ENCODE assay signal across 1 cellular context in the genomic region with DNA sequence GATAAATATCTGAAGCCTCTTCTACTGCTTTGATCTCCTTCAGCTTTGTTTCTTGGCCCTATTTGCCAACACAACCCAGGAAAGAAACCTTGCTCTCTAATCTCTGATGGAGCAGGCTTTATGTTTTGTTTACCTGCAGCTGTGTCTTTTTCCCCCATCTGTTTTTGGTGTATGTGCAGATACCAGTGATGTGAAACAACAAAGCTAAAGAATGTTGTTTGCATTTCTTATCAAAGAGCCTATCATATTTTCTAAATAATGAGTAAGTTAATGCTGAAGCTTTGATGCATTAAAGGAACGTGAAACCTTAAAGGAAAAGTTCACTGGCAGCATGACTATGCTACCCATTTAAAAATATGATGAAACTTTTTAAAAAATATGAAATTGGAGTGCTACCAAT.
TF ChIP-seq lines count a peak whose summit lies in the region.

No MANE protein-coding gene starts in this region.

TF ChIP-seq in HepG2, 621 proteins besides CTCF, POLR2A, EP300 and RAD21 (continued from another document and continues in another):
- TF ChIP-seq FOXP1 (IDR thresholded peaks at IDR 0.05) (no peak), FOXP1 (CRISPR knock-in tag; IDR thresholded peaks at IDR 0.05) (peak; percentile 96), ATF6 (CRISPR knock-in tag; conservative IDR thresholded peaks at IDR 0.05) (no peak), ZNF24 (IDR thresholded peaks at IDR 0.05) (no peak), ELF3 (CRISPR knock-in tag; IDR thresholded peaks at IDR 0.05) (peak; percentile 45; the same call in 1 of the 2 replicates), SOX6 (IDR thresholded peaks at IDR 0.05) (no peak), SOX6 (CRISPR knock-in tag; IDR thresholded peaks at IDR 0.05) (peak; percentile 86), ZMYM4 (CRISPR knock-in tag; IDR thresholded peaks at IDR 0.05) (no peak), LCORL (IDR thresholded peaks at IDR 0.05) (no peak), LCORL (CRISPR knock-in tag; IDR thresholded peaks at IDR 0.05) (0 out of 2 replicates have a peak, but pooled peaks have one; percentile 25), CREM (IDR thresholded peaks at IDR 0.05) (peak; percentile 68), CREM (CRISPR knock-in tag; IDR thresholded peaks at IDR 0.05) (no peak), ATRX (CRISPR knock-in tag; IDR thresholded peaks at IDR 0.05; ENCODE audit: borderline replicate concordance) (no peak), IRF2 (CRISPR knock-in tag; IDR thresholded peaks at IDR 0.05) (peak; percentile 31; the same call in 1 of the 2 replicates), PPARG (CRISPR knock-in tag; conservative IDR thresholded peaks at IDR 0.05) (no peak), MED1 (CRISPR knock-in tag; IDR thresholded peaks at IDR 0.05) (peak; percentile 67), NCOA2 (CRISPR knock-in tag; IDR thresholded peaks at IDR 0.05) (peak; percentile 74; the same call in 1 of the 2 replicates), SOX13 (IDR thresholded peaks at IDR 0.05) (peak; percentile 52; the same call in 1 of the 2 replicates), SOX13 (CRISPR knock-in tag; conservative IDR thresholded peaks at IDR 0.05 in 1 of 2, IDR thresholded peaks at IDR 0.05 in 1 of 2) (peak in 1 of 2 experiments; percentile 95; a peak in 2 of 4 replicates), SAP130 (CRISPR knock-in tag; IDR thresholded peaks at IDR 0.05; ENCODE audit: low read depth) (peak; percentile 34; the same call in 1 of the 2 replicates), ISL2 (CRISPR knock-in tag; IDR thresholded peaks at IDR 0.05) (peak; percentile 84), FOXA3 (CRISPR knock-in tag; IDR thresholded peaks at IDR 0.05) (peak; percentile 82), HMGXB3 (CRISPR knock-in tag; IDR thresholded peaks at IDR 0.05; ENCODE audit: borderline replicate concordance) (no peak), TEAD3 (CRISPR knock-in tag; optimal IDR thresholded peaks at IDR 0.05; ENCODE audit: borderline replicate concordance) (peak; percentile 37), AHR (CRISPR knock-in tag; IDR thresholded peaks at IDR 0.05) (no peak), MAFF (IDR thresholded peaks at IDR 0.05; ENCODE audit: low read depth, low read length) (no peak), ZNF432 (CRISPR knock-in tag; IDR thresholded peaks at IDR 0.05; ENCODE audit: borderline replicate concordance) (no peak), BCL6 (CRISPR knock-in tag; IDR thresholded peaks at IDR 0.05) (peak; percentile 61), SP5 (CRISPR knock-in tag; IDR thresholded peaks at IDR 0.05; ENCODE audit: borderline replicate concordance, low read depth) (no peak), SOX5 (CRISPR knock-in tag; IDR thresholded peaks at IDR 0.05; ENCODE audit: borderline replicate concordance) (peak; percentile 96), TCF7L2 (IDR thresholded peaks at IDR 0.05; ENCODE audit: low read depth, low read length) (peak; percentile 27; the same call in 1 of the 2 replicates), RERE (CRISPR knock-in tag; IDR thresholded peaks at IDR 0.05; ENCODE audit: low read depth) (peak; percentile 63; the same call in 1 of the 2 replicates), FOXO1 (CRISPR knock-in tag; IDR thresholded peaks at IDR 0.05) (peak; percentile 37; the same call in 1 of the 2 replicates), TCF7 (IDR thresholded peaks at IDR 0.05; ENCODE audit: low read depth) (peak; percentile 88), NFIC (IDR thresholded peaks at IDR 0.05; ENCODE audit: low read length) (peak; percentile 88; the same call in 1 of the 2 replicates), HMG20A (CRISPR knock-in tag; IDR thresholded peaks at IDR 0.05; ENCODE audit: borderline replicate concordance) (peak; percentile 64; the same call in 1 of the 2 replicates)
- TF ChIP-seq, protein P1, sequence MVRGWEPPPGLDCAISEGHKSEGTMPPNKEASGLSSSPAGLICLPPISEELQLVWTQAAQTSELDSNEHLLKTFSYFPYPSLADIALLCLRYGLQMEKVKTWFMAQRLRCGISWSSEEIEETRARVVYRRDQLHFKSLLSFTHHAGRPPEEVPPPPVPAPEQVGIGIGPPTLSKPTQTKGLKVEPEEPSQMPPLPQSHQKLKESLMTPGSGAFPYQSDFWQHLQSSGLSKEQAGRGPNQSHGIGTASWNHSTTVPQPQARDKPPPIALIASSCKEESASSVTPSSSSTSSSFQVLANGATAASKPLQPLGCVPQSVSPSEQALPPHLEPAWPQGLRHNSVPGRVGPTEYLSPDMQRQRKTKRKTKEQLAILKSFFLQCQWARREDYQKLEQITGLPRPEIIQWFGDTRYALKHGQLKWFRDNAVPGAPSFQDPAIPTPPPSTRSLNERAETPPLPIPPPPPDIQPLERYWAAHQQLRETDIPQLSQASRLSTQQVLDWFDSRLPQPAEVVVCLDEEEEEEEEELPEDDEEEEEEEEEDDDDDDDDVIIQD (CRISPR knock-in tag; IDR thresholded peaks at IDR 0.05; ENCODE audit: low read depth), result peak; percentile 38; the same call in 1 of the 2 replicates
- TF ChIP-seq, protein P2, sequence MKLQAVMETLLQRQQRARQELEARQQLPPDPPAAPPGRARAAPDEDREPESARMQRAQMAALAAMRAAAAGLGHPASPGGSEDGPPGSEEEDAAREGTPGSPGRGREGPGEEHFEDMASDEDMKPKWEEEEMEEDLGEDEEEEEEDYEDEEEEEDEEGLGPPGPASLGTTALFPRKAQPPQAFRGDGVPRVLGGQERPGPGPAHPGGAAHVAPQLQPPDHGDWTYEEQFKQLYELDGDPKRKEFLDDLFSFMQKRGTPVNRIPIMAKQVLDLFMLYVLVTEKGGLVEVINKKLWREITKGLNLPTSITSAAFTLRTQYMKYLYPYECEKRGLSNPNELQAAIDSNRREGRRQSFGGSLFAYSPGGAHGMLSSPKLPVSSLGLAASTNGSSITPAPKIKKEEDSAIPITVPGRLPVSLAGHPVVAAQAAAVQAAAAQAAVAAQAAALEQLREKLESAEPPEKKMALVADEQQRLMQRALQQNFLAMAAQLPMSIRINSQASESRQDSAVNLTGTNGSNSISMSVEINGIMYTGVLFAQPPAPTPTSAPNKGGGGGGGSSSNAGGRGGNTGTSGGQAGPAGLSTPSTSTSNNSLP (IDR thresholded peaks at IDR 0.05; ENCODE audit: low read depth, low read length), result peak; percentile 84
- TF ChIP-seq, protein P3, sequence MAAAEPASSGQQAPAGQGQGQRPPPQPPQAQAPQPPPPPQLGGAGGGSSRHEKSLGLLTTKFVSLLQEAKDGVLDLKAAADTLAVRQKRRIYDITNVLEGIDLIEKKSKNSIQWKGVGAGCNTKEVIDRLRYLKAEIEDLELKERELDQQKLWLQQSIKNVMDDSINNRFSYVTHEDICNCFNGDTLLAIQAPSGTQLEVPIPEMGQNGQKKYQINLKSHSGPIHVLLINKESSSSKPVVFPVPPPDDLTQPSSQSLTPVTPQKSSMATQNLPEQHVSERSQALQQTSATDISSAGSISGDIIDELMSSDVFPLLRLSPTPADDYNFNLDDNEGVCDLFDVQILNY (CRISPR knock-in tag; conservative IDR thresholded peaks at IDR 0.05), result no peak
- TF ChIP-seq, protein P4, sequence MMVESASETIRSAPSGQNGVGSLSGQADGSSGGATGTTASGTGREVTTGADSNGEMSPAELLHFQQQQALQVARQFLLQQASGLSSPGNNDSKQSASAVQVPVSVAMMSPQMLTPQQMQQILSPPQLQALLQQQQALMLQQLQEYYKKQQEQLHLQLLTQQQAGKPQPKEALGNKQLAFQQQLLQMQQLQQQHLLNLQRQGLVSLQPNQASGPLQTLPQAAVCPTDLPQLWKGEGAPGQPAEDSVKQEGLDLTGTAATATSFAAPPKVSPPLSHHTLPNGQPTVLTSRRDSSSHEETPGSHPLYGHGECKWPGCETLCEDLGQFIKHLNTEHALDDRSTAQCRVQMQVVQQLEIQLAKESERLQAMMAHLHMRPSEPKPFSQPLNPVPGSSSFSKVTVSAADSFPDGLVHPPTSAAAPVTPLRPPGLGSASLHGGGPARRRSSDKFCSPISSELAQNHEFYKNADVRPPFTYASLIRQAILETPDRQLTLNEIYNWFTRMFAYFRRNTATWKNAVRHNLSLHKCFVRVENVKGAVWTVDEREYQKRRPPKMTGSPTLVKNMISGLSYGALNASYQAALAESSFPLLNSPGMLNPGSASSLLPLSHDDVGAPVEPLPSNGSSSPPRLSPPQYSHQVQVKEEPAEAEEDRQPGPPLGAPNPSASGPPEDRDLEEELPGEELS (CRISPR knock-in tag; IDR thresholded peaks at IDR 0.05), result peak; percentile 88
- TF ChIP-seq, protein P5, sequence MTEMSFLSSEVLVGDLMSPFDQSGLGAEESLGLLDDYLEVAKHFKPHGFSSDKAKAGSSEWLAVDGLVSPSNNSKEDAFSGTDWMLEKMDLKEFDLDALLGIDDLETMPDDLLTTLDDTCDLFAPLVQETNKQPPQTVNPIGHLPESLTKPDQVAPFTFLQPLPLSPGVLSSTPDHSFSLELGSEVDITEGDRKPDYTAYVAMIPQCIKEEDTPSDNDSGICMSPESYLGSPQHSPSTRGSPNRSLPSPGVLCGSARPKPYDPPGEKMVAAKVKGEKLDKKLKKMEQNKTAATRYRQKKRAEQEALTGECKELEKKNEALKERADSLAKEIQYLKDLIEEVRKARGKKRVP (CRISPR knock-in tag; IDR thresholded peaks at IDR 0.05), result peak in 1 of 2 experiments; percentile 81; a peak in 2 of 4 replicates
